Comparison of ENCODE assay signal across 8 cellular contexts in genomic region chr1:235945775-235946565, GRCh38.
A peak's percentile ranks its signal among the peaks of the same experiment; 100 is the strongest.
DNase-seq lines count a peak whose midpoint lies in the region; ATAC-seq and TF ChIP-seq lines count a peak whose summit lies in the region.

No MANE protein-coding gene starts in this region.

- ATAC-seq in GM19025 (IDR thresholded peaks at IDR 0.05; ENCODE audit: low read depth, unreplicated experiment) (peak; percentile 89), HG02798 (IDR thresholded peaks at IDR 0.05; ENCODE audit: poor library complexity, unreplicated experiment) (peak; percentile 78), T-helper 17 cell (peak; percentile 51)
- ATAC-seq in naive thymus-derived CD8-positive, alpha-beta T cell, result no peak

- POLR2A ChIA-PET in naive thymus-derived CD8-positive, alpha-beta T cell (lab: Charles Lee), result interaction anchor here (0.5 kb wide), 1 partner anchor 66 kb away, joined by 3 read pairs; no protein-coding TSS in a partner anchor

- peaks cover 5% of the 10 kb centered on the region for H3K4me1 Mint-ChIP-seq in T-helper 17 cell
- peaks cover 3 to 65% (median 6%) of the 10 kb centered on the region in 4 donors for H3K4me1 Mint-ChIP-seq in naive thymus-derived CD8-positive, alpha-beta T cell

- H3K9me3 ChIP-seq in T-helper 17 cell (ENCODE audit: control insufficient read depth, low read length, poor library complexity, severe bottlenecking), result no peaks in the 10 kb centered on the region

- no peaks in the 10 kb centered on the region for H3K9me3 Mint-ChIP-seq in naive thymus-derived CD8-positive, alpha-beta T cell

- peak overlapping the region; percentile 63 for H3K27ac Mint-ChIP-seq in T-helper 17 cell
- peak overlapping the region in 3 of 10 donors; percentile 4 to 72 (median 21) for H3K27ac Mint-ChIP-seq in naive thymus-derived CD8-positive, alpha-beta T cell

- TF ChIP-seq POLR2A in erythroblast (IDR thresholded peaks at IDR 0.05; ENCODE audit: low read length), result no peak

- no peaks in the 10 kb centered on the region for H3K36me3 Mint-ChIP-seq in T-helper 17 cell (ENCODE audit: low read depth)
- no peaks in the 10 kb centered on the region for H3K36me3 Mint-ChIP-seq in naive thymus-derived CD8-positive, alpha-beta T cell

- peaks cover 11% of the 10 kb centered on the region for H3K27me3 Mint-ChIP-seq in T-helper 17 cell
- H3K27me3 Mint-ChIP-seq in naive thymus-derived CD8-positive, alpha-beta T cell, result peaks cover 0 to 3% (median 0%) of the 10 kb centered on the region in 5 donors

- DNase-seq in T-helper 17 cell, result no peak
- DNase-seq in pons (ENCODE audit: low spot score), result peak; percentile 42
- no peak for DNase-seq in SW 1271 (lab: John Stamatoyannopoulos, UW)
- no peak for DNase-seq in DMS53 (lab: John Stamatoyannopoulos, UW)
- DNase-seq in naive thymus-derived CD8-positive, alpha-beta T cell, result no peak
- DNase-seq in erythroblast (lab: John Stamatoyannopoulos, UW), result no peak

- no peak overlapping the region for H3K4me3 Mint-ChIP-seq in T-helper 17 cell
- peak overlapping the region in 1 of 10 donors; percentile 16 for H3K4me3 Mint-ChIP-seq in naive thymus-derived CD8-positive, alpha-beta T cell

Comparison
In these comparisons a context has a peak if more than half of its experiments do, and no peak if none do; other contexts are left out.
1. ATAC-seq: peak in GM19025 (single experiment), HG02798 (single experiment) and T-helper 17 cell (single experiment); none in naive thymus-derived CD8-positive, alpha-beta T cell (0 of 2).